19 cellular contexts compared by ENCODE assay signal in genomic region chr15:90808517-90808939, GRCh38. TPM values are rescaled to one million over a fixed set of nuclear protein-coding genes. Genes with fewer than 3 reads are reported as not detected.
DNase-seq lines count a peak whose midpoint lies in the region; ATAC-seq and TF ChIP-seq lines count a peak whose summit lies in the region.
"Had no signal": no experiment of that assay in that cellular context is flagged by ENCODE, and none has a peak within 500 bp of the region (broad histone marks: within the 10 kb centered on the region; RNA-seq: fewer than 3 reads in every experiment).

No MANE protein-coding gene starts in this region.

- no peak for TF ChIP-seq CTCF in CD14-positive monocyte (IDR thresholded peaks at IDR 0.05)
- TF ChIP-seq CTCF in natural killer cell (IDR thresholded peaks at IDR 0.05), result no peak
- TF ChIP-seq CTCF in esophagus squamous epithelium (IDR thresholded peaks at IDR 0.05), result no peak

- no peak for DNase-seq in activated CD4-positive, alpha-beta T cell treated with anti-CD3 and anti-CD28 coated beads for 36 hours
- no peak for DNase-seq in activated CD4-positive, alpha-beta T cell treated with anti-CD3 and anti-CD28 coated beads, Interleukin-2, amount 50 U/mL, for 48 hours
- DNase-seq in CD14-positive monocyte (ENCODE audit: low spot score), result no peak
- no peak for DNase-seq in natural killer cell
- DNase-seq in esophagus squamous epithelium (lab: John Stamatoyannopoulos, UW), result no peak
- DNase-seq: activated naive CD8-positive, alpha-beta T cell treated with anti-CD3 and anti-CD28 coated beads, Interleukin-2, amount 50 U/mL, for 24 hours; CD4-positive, alpha-beta T cell; DMS79; glutamatergic neuron; H7; mesendoderm; NCI-H1436; NCI-H82; retina; T-cell had no signal

- H3K9me3 Mint-ChIP-seq in activated CD4-positive, alpha-beta T cell treated with anti-CD3 and anti-CD28 coated beads for 36 hours (ENCODE audit: low read depth), result no peaks in the 10 kb centered on the region
- H3K9me3 Mint-ChIP-seq in CD14-positive monocyte (no peaks in the 10 kb centered on the region), natural killer cell (no peaks in the 10 kb centered on the region)
- no peaks in the 10 kb centered on the region for H3K9me3 Mint-ChIP-seq in dendritic cell treated with granulocyte-macrophage colony-stimulating factor and Interleukin-4, amounts not matched to agents 40 ng/mL and 50 ng/mL, for 4 days
- H3K9me3 Mint-ChIP-seq: activated naive CD8-positive, alpha-beta T cell treated with anti-CD3 and anti-CD28 coated beads, Interleukin-2, amount 50 U/mL, for 24 hours; CD4-positive, alpha-beta T cell; T-cell had no signal

- no peak for ATAC-seq in activated CD4-positive, alpha-beta T cell treated with anti-CD3 and anti-CD28 coated beads for 36 hours
- ATAC-seq in natural killer cell (peak in 1 of 3 donors; percentile 24), GM21423 (IDR thresholded peaks at IDR 0.05; ENCODE audit: unreplicated experiment) (no peak), HG03175 (IDR thresholded peaks at IDR 0.05; ENCODE audit: unreplicated experiment) (no peak)
- ATAC-seq: activated naive CD8-positive, alpha-beta T cell treated with anti-CD3 and anti-CD28 coated beads, Interleukin-2, amount 50 U/mL, for 24 hours; T-cell had no signal

- H3K4me1 ChIP-seq in esophagus squamous epithelium, result peaks cover 0 to 12% (median 0%) of the 10 kb centered on the region in 3 donors
- H3K4me1 ChIP-seq: esophagus muscularis mucosa had no signal

- peaks cover 25% of the 10 kb centered on the region for H3K4me1 Mint-ChIP-seq in activated CD4-positive, alpha-beta T cell treated with anti-CD3 and anti-CD28 coated beads for 36 hours
- peaks cover 57% of the 10 kb centered on the region for H3K4me1 Mint-ChIP-seq in CD14-positive monocyte
- peaks cover 53% of the 10 kb centered on the region for H3K4me1 Mint-ChIP-seq in dendritic cell treated with granulocyte-macrophage colony-stimulating factor and Interleukin-4, amounts not matched to agents 40 ng/mL and 50 ng/mL, for 4 days (ENCODE audit: low read depth)
- peaks cover 24 to 36% of the 10 kb centered on the region in 2 donors for H3K4me1 Mint-ChIP-seq in natural killer cell

- H3K36me3 Mint-ChIP-seq in activated CD4-positive, alpha-beta T cell treated with anti-CD3 and anti-CD28 coated beads for 36 hours (ENCODE audit: low read depth), result peaks cover 56% of the 10 kb centered on the region
- H3K36me3 Mint-ChIP-seq in CD14-positive monocyte, result peaks cover 16 to 32% of the 10 kb centered on the region in 2 donors
- H3K36me3 Mint-ChIP-seq in dendritic cell treated with granulocyte-macrophage colony-stimulating factor and Interleukin-4, amounts not matched to agents 40 ng/mL and 50 ng/mL, for 4 days (ENCODE audit: low read depth), result no peaks in the 10 kb centered on the region
- H3K36me3 Mint-ChIP-seq in natural killer cell, result no peaks in the 10 kb centered on the region

- H3K27ac ChIP-seq in esophagus squamous epithelium, result peak overlapping the region in 1 of 4 donors; percentile 31
- H3K27ac ChIP-seq: esophagus muscularis mucosa had no signal

- intact Hi-C loops in activated CD4-positive, alpha-beta T cell treated with anti-CD3 and anti-CD28 coated beads for 36 hours (cut with DNase I, micrococcal nuclease), result no loop called here
- intact Hi-C loops in CD14-positive monocyte (cut with micrococcal nuclease), result no loop called here
- intact Hi-C loops in dendritic cell treated with granulocyte-macrophage colony-stimulating factor and Interleukin-4, amounts not matched to agents 40 ng/mL and 50 ng/mL, for 4 days (cut with micrococcal nuclease), result no loop called here
- intact Hi-C loops in natural killer cell (cut with micrococcal nuclease), result no loop called here
- intact Hi-C loops in esophagus squamous epithelium (cut with DNase I), result no loop called here

- no peak for TF ChIP-seq POLR2A in esophagus squamous epithelium (IDR thresholded peaks at IDR 0.05)

- H3K4me3 Mint-ChIP-seq in activated CD4-positive, alpha-beta T cell treated with anti-CD3 and anti-CD28 coated beads for 36 hours, result no peak overlapping the region
- peak overlapping the region; percentile 42 to 90 for H3K4me3 Mint-ChIP-seq in CD14-positive monocyte
- no peak overlapping the region for H3K4me3 Mint-ChIP-seq in dendritic cell treated with granulocyte-macrophage colony-stimulating factor and Interleukin-4, amounts not matched to agents 40 ng/mL and 50 ng/mL, for 4 days
- H3K4me3 Mint-ChIP-seq in natural killer cell, result peak overlapping the region; percentile 18
- H3K4me3 Mint-ChIP-seq: activated naive CD8-positive, alpha-beta T cell treated with anti-CD3 and anti-CD28 coated beads, Interleukin-2, amount 50 U/mL, for 24 hours; CD4-positive, alpha-beta T cell; T-cell had no signal

- no peaks in the 10 kb centered on the region for H3K27me3 Mint-ChIP-seq in activated CD4-positive, alpha-beta T cell treated with anti-CD3 and anti-CD28 coated beads for 36 hours
- no peaks in the 10 kb centered on the region for H3K27me3 Mint-ChIP-seq in CD14-positive monocyte (ENCODE audit: low read depth in 3 of 3)
- no peaks in the 10 kb centered on the region for H3K27me3 Mint-ChIP-seq in dendritic cell treated with granulocyte-macrophage colony-stimulating factor and Interleukin-4, amounts not matched to agents 40 ng/mL and 50 ng/mL, for 4 days
- no peaks in the 10 kb centered on the region for H3K27me3 Mint-ChIP-seq in natural killer cell (ENCODE audit: low read depth in 2 of 2)
- H3K27me3 Mint-ChIP-seq: activated naive CD8-positive, alpha-beta T cell treated with anti-CD3 and anti-CD28 coated beads, Interleukin-2, amount 50 U/mL, for 24 hours; CD4-positive, alpha-beta T cell; T-cell had no signal

- WGBS in esophagus squamous epithelium, 2 donors, result 71 to 88% methylated on average over 5 of the region's 5 CpGs

- no peak overlapping the region for H3K4me3 ChIP-seq in esophagus squamous epithelium
- H3K4me3 ChIP-seq: esophagus muscularis mucosa had no signal

- H3K9me3 ChIP-seq in esophagus squamous epithelium, result no peaks in the 10 kb centered on the region
- H3K9me3 ChIP-seq: esophagus muscularis mucosa had no signal

- CTCF ChIA-PET in activated CD4-positive, alpha-beta T cell treated with anti-CD3 and anti-CD28 coated beads for 36 hours (lab: Charles Lee), result interaction anchor here (0.9 to 1.1 kb wide), 3 partner anchors 9 to 91 kb away, joined by 3 to 5 read pairs (median 4); partner anchors contain the start of gene BLM

- H3K27me3 ChIP-seq in esophagus squamous epithelium, result no peaks in the 10 kb centered on the region
- H3K27me3 ChIP-seq: esophagus muscularis mucosa had no signal

- POLR2A ChIA-PET in activated CD4-positive, alpha-beta T cell treated with anti-CD3 and anti-CD28 coated beads for 36 hours (lab: Charles Lee), result interaction anchor here (0.6 kb wide), 1 partner anchor 107 kb away, joined by 3 read pairs; no protein-coding TSS in a partner anchor

- no peaks in the 10 kb centered on the region for H3K36me3 ChIP-seq in esophagus squamous epithelium
- H3K36me3 ChIP-seq: esophagus muscularis mucosa had no signal

- H3K27ac Mint-ChIP-seq in activated CD4-positive, alpha-beta T cell treated with anti-CD3 and anti-CD28 coated beads for 36 hours, result peak overlapping the region; percentile 59
- H3K27ac Mint-ChIP-seq in CD14-positive monocyte (peak overlapping the region in 6 of 7 donors; percentile 53 to 87 (median 75)), natural killer cell (peak overlapping the region in 1 of 2 donors; percentile 34)
- H3K27ac Mint-ChIP-seq in dendritic cell treated with granulocyte-macrophage colony-stimulating factor and Interleukin-4, amounts not matched to agents 40 ng/mL and 50 ng/mL, for 4 days, result peak overlapping the region; percentile 64
- H3K27ac Mint-ChIP-seq: activated naive CD8-positive, alpha-beta T cell treated with anti-CD3 and anti-CD28 coated beads, Interleukin-2, amount 50 U/mL, for 24 hours; CD4-positive, alpha-beta T cell; T-cell had no signal

RNA-seq across cellular contexts. Expression of gene FURIN, which starts 59.9 kb away (rescaled TPM):
- total RNA-seq in activated CD4-positive, alpha-beta T cell treated with anti-CD3 and anti-CD28 coated beads for 36 hours, result 100 to 1,000 TPM; 406 to 422 TPM
- polyA plus RNA-seq in CD14-positive monocyte, result 10 to 100 TPM in 1 of 2 donors, 1 to 10 TPM in 1; 6.5 to 14.3 TPM
- total RNA-seq in natural killer cell (100 to 1,000 TPM; 110 to 178 (median 172) TPM), esophagus squamous epithelium (10 to 100 TPM; 27.7 to 43.3 (median 38.5) TPM)

Comparison
In these comparisons a context has a peak if more than half of its experiments do, and no peak if none do; other contexts are left out.
1. H3K4me3 Mint-ChIP-seq: peak in CD14-positive monocyte (2 of 2) and natural killer cell (single experiment); none in activated CD4-positive, alpha-beta T cell treated with anti-CD3 and anti-CD28 coated beads for 36 hours (single experiment) and dendritic cell treated with granulocyte-macrophage colony-stimulating factor and Interleukin-4, amounts not matched to agents 40 ng/mL and 50 ng/mL, for 4 days (single experiment).